ENCODE assay signal across 2 cellular contexts in the genomic region with DNA sequence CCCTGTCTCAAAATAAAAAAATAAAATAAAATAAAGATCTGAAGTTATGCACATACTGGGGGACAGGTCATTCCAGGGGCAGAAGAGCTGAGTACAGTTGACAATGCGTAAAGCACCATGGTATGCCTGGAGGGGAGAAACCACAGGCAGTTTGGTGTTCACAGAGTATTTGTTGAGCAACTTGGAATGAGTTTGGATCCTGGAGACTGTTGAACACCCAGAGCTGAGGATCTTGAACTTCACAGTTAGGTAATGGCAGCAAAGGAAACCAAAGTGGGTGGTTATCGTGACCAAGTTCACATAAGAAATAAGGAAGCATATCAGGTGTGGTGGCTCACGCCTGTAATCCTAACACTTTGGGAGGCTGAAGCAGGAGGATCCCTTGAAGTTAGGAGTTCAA. TPM values are rescaled to one million over a fixed set of nuclear protein-coding genes. Genes with fewer than 3 reads are reported as not detected.
"Had no signal": no experiment of that assay in that cellular context is flagged by ENCODE, and none has a peak within 500 bp of the region (broad histone marks: within the 10 kb centered on the region; RNA-seq: fewer than 3 reads in every experiment).

No MANE protein-coding gene starts in this region.

RNA-seq across cellular contexts. Expression of gene MPV17L, which starts 8.5 kb away (rescaled TPM):
- total RNA-seq: activated CD4-positive, alpha-beta T cell treated with anti-CD3 and anti-CD28 coated beads, Interleukin-2, amount 10 ng/mL, durations not matched to agents 7 days and 5 days had no signal

RNA-seq across cellular contexts. Expression of gene NPIPA5, which starts 26.0 kb away (rescaled TPM):
- total RNA-seq: hepatocyte had no signal
